In the genomic region with DNA sequence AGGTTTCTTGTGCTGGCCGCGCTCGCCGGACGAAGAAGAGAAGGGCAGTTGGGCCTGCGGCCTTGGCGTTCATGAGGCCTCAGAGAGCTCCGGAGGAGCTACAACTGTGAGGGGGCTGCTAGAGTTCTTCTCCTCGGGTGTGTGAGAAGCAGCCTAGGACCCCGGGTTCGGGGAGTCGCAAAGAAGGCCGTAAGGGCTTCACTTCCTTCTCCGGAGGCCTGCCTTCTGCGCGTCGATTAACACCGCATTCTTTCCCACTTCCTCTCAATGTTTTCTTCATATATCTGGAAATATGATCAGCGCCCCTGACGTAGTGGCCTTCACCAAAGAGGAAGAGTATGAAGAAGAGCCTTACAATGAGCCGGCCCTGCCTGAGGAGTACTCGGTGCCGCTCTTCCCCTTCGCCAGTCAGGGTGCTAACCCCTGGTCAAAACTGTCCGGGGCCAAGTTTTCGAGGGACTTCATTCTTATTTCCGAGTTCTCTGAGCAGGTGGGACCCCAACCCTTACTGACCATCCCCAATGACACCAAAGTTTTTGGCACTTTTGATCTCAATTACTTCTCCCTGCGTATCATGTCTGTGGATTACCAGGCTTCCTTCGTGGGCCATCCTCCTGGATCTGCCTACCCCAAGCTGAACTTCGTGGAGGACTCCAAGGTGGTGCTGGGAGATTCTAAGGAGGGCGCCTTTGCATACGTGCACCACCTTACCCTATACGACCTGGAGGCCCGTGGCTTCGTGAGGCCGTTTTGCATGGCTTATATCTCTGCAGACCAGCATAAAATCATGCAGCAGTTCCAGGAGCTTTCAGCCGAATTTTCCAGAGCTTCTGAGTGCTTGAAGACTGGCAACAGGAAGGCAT, we compare ENCODE assay signal across 6 cellular contexts. TPM values are rescaled to one million over a fixed set of nuclear protein-coding genes. Genes with fewer than 3 reads are reported as not detected.
A peak's percentile ranks its signal among the peaks of the same experiment; 100 is the strongest.
DNase-seq lines count a peak whose midpoint lies in the region; ATAC-seq and TF ChIP-seq lines count a peak whose summit lies in the region.

No MANE protein-coding gene starts in this region.

- H3K9me3 Mint-ChIP-seq in stimulated activated naive CD8-positive, alpha-beta T cell treated with anti-CD3 and anti-CD28 coated beads, Interleukin-15, Interleukin-2, amounts not matched to agents 100 ng/mL and 50 ng/mL, for 24 hours = no peaks in the 10 kb centered on the region
- no peaks in the 10 kb centered on the region for H3K9me3 Mint-ChIP-seq in neural crest cell

- H3K4me3 Mint-ChIP-seq in stimulated activated naive CD8-positive, alpha-beta T cell treated with anti-CD3 and anti-CD28 coated beads, Interleukin-15, Interleukin-2, amounts not matched to agents 100 ng/mL and 50 ng/mL, for 24 hours = peak overlapping the region; percentile 99
- H3K4me3 Mint-ChIP-seq in neural crest cell = peak overlapping the region; percentile 95

- H3K4me1 Mint-ChIP-seq in stimulated activated naive CD8-positive, alpha-beta T cell treated with anti-CD3 and anti-CD28 coated beads, Interleukin-15, Interleukin-2, amounts not matched to agents 100 ng/mL and 50 ng/mL, for 24 hours (ENCODE audit: low read depth) = peaks cover 81% of the 10 kb centered on the region
- peaks cover 53% of the 10 kb centered on the region for H3K4me1 Mint-ChIP-seq in neural crest cell

- H3K27ac Mint-ChIP-seq in stimulated activated naive CD8-positive, alpha-beta T cell treated with anti-CD3 and anti-CD28 coated beads, Interleukin-15, Interleukin-2, amounts not matched to agents 100 ng/mL and 50 ng/mL, for 24 hours = peak overlapping the region; percentile 98
- H3K27ac Mint-ChIP-seq in neural crest cell (ENCODE audit: unreplicated experiment) = peak overlapping the region; percentile 99

- in situ Hi-C loops in brain microvascular endothelial cell (cut with HindIII; ENCODE audit: low pct_ligation_motif_present, low sequenced_read_pairs) = no loop called here

- ATAC-seq in stimulated activated naive CD8-positive, alpha-beta T cell treated with anti-CD3 and anti-CD28 coated beads, Interleukin-15, Interleukin-2, amounts not matched to agents 100 U/mL and 50 U/mL, for 24 hours = no peak
- no peak for ATAC-seq in HG03095 (IDR thresholded peaks at IDR 0.05; ENCODE audit: unreplicated experiment)

- peak overlapping the region; percentile 95 for H3K4me3 ChIP-seq in brain microvascular endothelial cell (ENCODE audit: low read depth, low read length)

- H3K27me3 Mint-ChIP-seq in stimulated activated naive CD8-positive, alpha-beta T cell treated with anti-CD3 and anti-CD28 coated beads, Interleukin-15, Interleukin-2, amounts not matched to agents 100 ng/mL and 50 ng/mL, for 24 hours = no peaks in the 10 kb centered on the region
- H3K27me3 Mint-ChIP-seq in neural crest cell (ENCODE audit: low read depth) = no peaks in the 10 kb centered on the region

- peaks cover 6% of the 10 kb centered on the region for H3K36me3 ChIP-seq in brain microvascular endothelial cell (replicated peaks)

- peak overlapping the region; percentile 92 for H3K27ac ChIP-seq in brain microvascular endothelial cell

- no peak for TF ChIP-seq CTCF in brain microvascular endothelial cell (IDR thresholded peaks at IDR 0.05; ENCODE audit: low read depth, low read length, missing control alignments)
- TF ChIP-seq CTCF in neural crest cell (conservative IDR thresholded peaks at IDR 0.05) = no peak

- H3K27me3 ChIP-seq in brain microvascular endothelial cell (replicated peaks) = no peaks in the 10 kb centered on the region

- DNase-seq in stimulated activated naive CD8-positive, alpha-beta T cell treated with anti-CD3 and anti-CD28 coated beads, Interleukin-15, Interleukin-2, amounts not matched to agents 100 U/mL and 50 U/mL, for 24 hours = no peak
- DNase-seq in brain microvascular endothelial cell (no peak), neural crest cell (ENCODE audit: low read depth, low spot score) (no peak), midbrain (lab: John Stamatoyannopoulos, UW) (no peak)

- peaks cover 50% of the 10 kb centered on the region for H3K36me3 Mint-ChIP-seq in stimulated activated naive CD8-positive, alpha-beta T cell treated with anti-CD3 and anti-CD28 coated beads, Interleukin-15, Interleukin-2, amounts not matched to agents 100 ng/mL and 50 ng/mL, for 24 hours (ENCODE audit: low read depth)
- H3K36me3 Mint-ChIP-seq in neural crest cell (ENCODE audit: low read depth) = peaks cover 9% of the 10 kb centered on the region

RNA-seq across cellular contexts. Expression of gene SMCR8, which starts 0.6 kb away (rescaled TPM):
- total RNA-seq in neural crest cell = 20.2 and 20.8 TPM in 2 replicates

RNA-seq across cellular contexts. Expression of gene TOP3A, which starts 0.9 kb away (rescaled TPM):
- 98.5 and 107 TPM in 2 replicates for total RNA-seq in neural crest cell

RNA-seq across cellular contexts. Expression of gene SHMT1, which starts 47.6 kb away (rescaled TPM):
- 43.9 and 44.6 TPM in 2 replicates for total RNA-seq in neural crest cell

RNA-seq across cellular contexts. Expression of gene MIEF2, which starts 55.3 kb away (rescaled TPM):
- 8.8 and 12.2 TPM in 2 replicates for total RNA-seq in neural crest cell

RNA-seq across cellular contexts. Expression of gene FLII, which starts 57.2 kb away (rescaled TPM):
- total RNA-seq in neural crest cell = 181 and 183 TPM in 2 replicates
